In the genomic region with DNA sequence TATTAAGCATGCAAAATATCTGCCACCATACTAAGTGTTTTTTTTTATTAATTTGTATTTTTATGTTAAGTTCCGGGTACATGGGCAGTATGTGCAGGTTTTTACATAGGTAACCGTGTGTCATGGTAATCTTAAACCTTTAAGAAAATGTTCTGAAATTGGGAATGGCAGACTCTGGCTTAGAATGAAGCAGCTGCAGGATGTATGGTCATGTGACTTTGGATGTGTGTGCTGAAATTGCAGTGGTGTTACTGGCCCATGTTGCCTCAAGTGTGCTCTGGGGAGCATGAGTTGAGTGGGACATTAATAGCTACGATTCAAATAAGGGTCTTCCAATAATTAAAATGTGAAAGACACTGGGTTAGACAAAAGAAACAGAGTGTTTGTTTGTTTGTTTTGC, we compare ENCODE assay signal across 26 cellular contexts. TPM values are rescaled to one million over a fixed set of nuclear protein-coding genes. Genes with fewer than 3 reads are reported as not detected.
"Had no signal": no experiment of that assay in that cellular context is flagged by ENCODE, and none has a peak within 500 bp of the region (broad histone marks: within the 10 kb centered on the region; RNA-seq: fewer than 3 reads in every experiment).

No MANE protein-coding gene starts in this region.

- H3K9me3 ChIP-seq: esophagus squamous epithelium, gastrocnemius medialis, heart right ventricle, left lung, lower lobe of right lung, mucosa of descending colon had no signal

- H3K4me3 ChIP-seq: esophagus squamous epithelium, gastrocnemius medialis, heart right ventricle, left lung, lower lobe of right lung, mucosa of descending colon had no signal

- H3K36me3 ChIP-seq: esophagus squamous epithelium, gastrocnemius medialis, heart right ventricle, left lung, lower lobe of right lung had no signal

- ATAC-seq: effector memory CD8-positive, alpha-beta T cell; esophagus mucosa; gastrocnemius medialis; heart right ventricle; left cardiac atrium; left lung; left ventricle myocardium superior; lower lobe of right lung; mucosa of descending colon; naive thymus-derived CD8-positive, alpha-beta T cell had no signal

- H3K4me1 ChIP-seq: esophagus squamous epithelium, gastrocnemius medialis, heart right ventricle, left lung, lower lobe of right lung had no signal

- FAIRE-seq: islet of Langerhans, keratinocyte had no signal

- H3K27ac ChIP-seq: epithelial cell of prostate, esophagus squamous epithelium, gastrocnemius medialis, heart right ventricle, left lung, lower lobe of right lung had no signal

- DNase-seq: cortex of kidney; effector CD8-positive, alpha-beta T cell; effector memory CD8-positive, alpha-beta T cell; endodermal cell; erythroblast; esophagus squamous epithelium; foreskin fibroblast; foreskin melanocyte; gastrocnemius medialis; glutamatergic neuron; head of caudate nucleus; heart right ventricle; hippocampal formation; left cardiac atrium; left lung; left ventricle myocardium superior; lower lobe of right lung; mesenchymal stem cell; mucosa of descending colon; naive B cell; naive thymus-derived CD8-positive, alpha-beta T cell had no signal

RNA-seq across cellular contexts. Expression of a gene that starts 6.7 kb away (rescaled TPM):
- total RNA-seq: endodermal cell; esophagus mucosa; heart right ventricle; kidney epithelial cell; left cardiac atrium; left lung; left ventricle myocardium superior; lower lobe of right lung; naive thymus-derived CD8-positive, alpha-beta T cell had no signal
- polyA plus RNA-seq: heart right ventricle, keratinocyte had no signal
